ENCODE assay signal across 14 cellular contexts in the genomic region with DNA sequence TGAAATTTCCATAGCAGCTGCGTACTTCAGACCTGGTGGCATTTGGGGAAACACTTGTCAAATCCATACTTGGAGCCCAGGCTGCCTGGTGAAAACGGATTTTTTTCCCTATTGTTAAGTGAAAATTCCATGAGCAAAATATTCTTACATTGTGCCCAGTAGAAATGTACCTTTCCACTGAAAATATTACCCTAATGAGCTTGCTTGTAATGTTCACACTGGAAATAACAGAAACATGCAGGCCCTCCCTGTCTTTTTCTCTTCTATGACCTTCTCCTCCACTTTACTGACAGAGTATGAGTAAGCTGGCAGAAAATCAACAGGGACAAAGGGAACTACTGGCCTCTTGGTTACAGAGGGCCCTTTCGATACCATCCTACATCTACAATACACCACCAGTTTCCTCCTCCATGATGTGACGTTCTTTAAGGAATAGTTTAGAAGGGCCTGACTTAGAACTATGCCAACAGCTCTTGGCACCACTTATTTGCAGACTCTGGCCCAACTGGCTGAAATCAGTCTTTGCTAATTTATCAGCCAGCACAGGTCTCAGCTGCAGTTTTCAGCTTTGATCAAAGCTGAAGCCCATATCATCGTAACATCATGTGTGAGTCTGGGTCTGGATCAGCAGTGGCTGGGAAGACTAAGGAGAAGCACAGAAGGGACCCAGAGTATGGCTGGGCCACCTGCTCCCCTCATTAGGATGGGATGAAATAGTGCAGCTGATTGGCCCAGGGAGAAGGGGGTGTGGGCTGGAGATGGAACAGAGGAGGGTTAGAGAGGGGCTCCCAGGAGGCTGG.
DNase-seq lines count a peak whose midpoint lies in the region; ATAC-seq, FAIRE-seq and TF ChIP-seq lines count a peak whose summit lies in the region.
"Had no signal": no experiment of that assay in that cellular context is flagged by ENCODE, and none has a peak within 500 bp of the region (broad histone marks: within the 10 kb centered on the region; RNA-seq: fewer than 3 reads in every experiment).

No MANE protein-coding gene starts in this region.

- peaks cover 0 to under 1% (median 0%) of the 10 kb centered on the region in 7 donors for H3K9me3 Mint-ChIP-seq in CD4-positive, CD25-positive, alpha-beta regulatory T cell
- H3K9me3 Mint-ChIP-seq in activated T-helper 2 cell treated with anti-CD3 and anti-CD28 coated beads, Interferon-gamma antibody, Interleukin-2, Interleukin-4, amounts not matched to agents 10 μg/mL and 5 μg/mL and 100 μg/mL, durations not matched to agents 14 hours and 24 hours and 36 hours: no peaks in the 10 kb centered on the region
- H3K9me3 Mint-ChIP-seq in CD4-positive, alpha-beta T cell: no peaks in the 10 kb centered on the region

- CTCF ChIA-PET in CD4-positive, alpha-beta T cell (lab: Charles Lee): interaction anchor here (0.6 kb wide), 1 partner anchor 35 kb away, joined by 3 read pairs; no protein-coding TSS in a partner anchor

- no peaks in the 10 kb centered on the region for H3K9me3 ChIP-seq in CD4-positive, CD25-positive, alpha-beta regulatory T cell (ENCODE audit: control insufficient read depth in 2 of 2, low read length in 2 of 2)
- H3K9me3 ChIP-seq in CD4-positive, alpha-beta T cell (ENCODE audit: control insufficient read depth, low read length): no peaks in the 10 kb centered on the region
- H3K9me3 ChIP-seq: sigmoid colon had no signal

- peak overlapping the region in 1 of 3 donors; percentile 78 for H3K27ac Mint-ChIP-seq in CD4-positive, CD25-positive, alpha-beta regulatory T cell
- H3K27ac Mint-ChIP-seq in activated T-helper 2 cell treated with anti-CD3 and anti-CD28 coated beads, Interferon-gamma antibody, Interleukin-2, Interleukin-4, amounts not matched to agents 10 μg/mL and 5 μg/mL and 100 μg/mL, durations not matched to agents 14 hours and 24 hours and 36 hours: peak overlapping the region; percentile 79
- no peak overlapping the region for H3K27ac Mint-ChIP-seq in CD4-positive, alpha-beta T cell
- H3K27ac Mint-ChIP-seq: nephron progenitor cell had no signal

- TF ChIP-seq CTCF in CD4-positive, alpha-beta T cell (IDR thresholded peaks at IDR 0.05): no peak

- POLR2A ChIA-PET in CD4-positive, alpha-beta T cell (lab: Charles Lee): no interaction called here

- H3K27me3 Mint-ChIP-seq in CD4-positive, CD25-positive, alpha-beta regulatory T cell: no peaks in the 10 kb centered on the region
- H3K27me3 Mint-ChIP-seq in activated T-helper 2 cell treated with anti-CD3 and anti-CD28 coated beads, Interferon-gamma antibody, Interleukin-2, Interleukin-4, amounts not matched to agents 10 μg/mL and 5 μg/mL and 100 μg/mL, durations not matched to agents 14 hours and 24 hours and 36 hours (ENCODE audit: low read depth): peaks cover 17% of the 10 kb centered on the region
- H3K27me3 Mint-ChIP-seq in CD4-positive, alpha-beta T cell: no peaks in the 10 kb centered on the region

- peaks cover 5 to 20% (median 13%) of the 10 kb centered on the region in 4 donors for H3K4me1 Mint-ChIP-seq in CD4-positive, CD25-positive, alpha-beta regulatory T cell
- H3K4me1 Mint-ChIP-seq in activated T-helper 2 cell treated with anti-CD3 and anti-CD28 coated beads, Interferon-gamma antibody, Interleukin-2, Interleukin-4, amounts not matched to agents 10 μg/mL and 5 μg/mL and 100 μg/mL, durations not matched to agents 14 hours and 24 hours and 36 hours (ENCODE audit: low read depth): peaks cover 36% of the 10 kb centered on the region
- peaks cover 11% of the 10 kb centered on the region for H3K4me1 Mint-ChIP-seq in CD4-positive, alpha-beta T cell (ENCODE audit: low read depth)

- H3K27me3 ChIP-seq in CD4-positive, CD25-positive, alpha-beta regulatory T cell (ENCODE audit: control insufficient read depth, insufficient read depth, low read length): no peaks in the 10 kb centered on the region
- no peaks in the 10 kb centered on the region for H3K27me3 ChIP-seq in CD4-positive, alpha-beta T cell (ENCODE audit: control insufficient read depth, insufficient read depth, low read length)
- H3K27me3 ChIP-seq: brain microvascular endothelial cell, sigmoid colon had no signal

- peak; percentile 11 for FAIRE-seq in GM19239 (lab: Jason Lieb, UNC)

- H3K4me1 ChIP-seq in CD4-positive, CD25-positive, alpha-beta regulatory T cell (ENCODE audit: control insufficient read depth, insufficient read depth, low read length, poor library complexity, severe bottlenecking): peaks cover 4% of the 10 kb centered on the region
- H3K4me1 ChIP-seq: sigmoid colon had no signal

- peak overlapping the region; percentile 14 for H3K4me3 ChIP-seq in CD4-positive, CD25-positive, alpha-beta regulatory T cell (ENCODE audit: low read depth, low read length)
- H3K4me3 ChIP-seq: sigmoid colon had no signal

- no peak for DNase-seq in CD4-positive, CD25-positive, alpha-beta regulatory T cell
- no peak for DNase-seq in GM19239 (ENCODE audit: insufficient read length, low spot score)
- DNase-seq in activated T-helper 2 cell treated with anti-CD3 and anti-CD28 coated beads, Interferon-gamma antibody, Interleukin-2, Interleukin-4, amounts not matched to agents 10 μg/mL and 5 μg/mL and 100 μg/mL, durations not matched to agents 14 hours and 24 hours and 36 hours (ENCODE audit: low spot score): no peak
- no peak for DNase-seq in left lobe of liver (ENCODE audit: low spot score)
- no peak for DNase-seq in stimulated activated CD4-positive, alpha-beta T cell treated with anti-CD3 and anti-CD28 coated beads, Interleukin-4, amount 100 ng/mL, for 4 hours
- DNase-seq in CD4-positive, alpha-beta T cell: no peak
- DNase-seq: brain microvascular endothelial cell, COR-L47, NCI-H1694, NCI-H526, nephron progenitor cell, sigmoid colon, substantia nigra had no signal

- H3K36me3 ChIP-seq in CD4-positive, CD25-positive, alpha-beta regulatory T cell (ENCODE audit: control insufficient read depth, insufficient read depth, low read length): no peaks in the 10 kb centered on the region
- H3K36me3 ChIP-seq: brain microvascular endothelial cell, sigmoid colon had no signal

- intact Hi-C loops in activated T-helper 2 cell treated with anti-CD3 and anti-CD28 coated beads, Interferon-gamma antibody, Interleukin-2, Interleukin-4, amounts not matched to agents 10 μg/mL and 5 μg/mL and 100 μg/mL, durations not matched to agents 14 hours and 24 hours and 36 hours (cut with micrococcal nuclease): loop anchor here (1.0 to 10.0 kb wide), 19 partner anchors 71 to 982 kb away; no protein-coding TSS in a partner anchor
- intact Hi-C loops in CD4-positive, alpha-beta T cell (cut with DNase I, micrococcal nuclease): no loop called here

- H3K36me3 Mint-ChIP-seq in CD4-positive, CD25-positive, alpha-beta regulatory T cell: no peaks in the 10 kb centered on the region
- peaks cover under 1% of the 10 kb centered on the region for H3K36me3 Mint-ChIP-seq in activated T-helper 2 cell treated with anti-CD3 and anti-CD28 coated beads, Interferon-gamma antibody, Interleukin-2, Interleukin-4, amounts not matched to agents 10 μg/mL and 5 μg/mL and 100 μg/mL, durations not matched to agents 14 hours and 24 hours and 36 hours (ENCODE audit: low read depth)
- no peaks in the 10 kb centered on the region for H3K36me3 Mint-ChIP-seq in CD4-positive, alpha-beta T cell (ENCODE audit: low read depth)

- no peak overlapping the region for H3K27ac ChIP-seq in CD4-positive, CD25-positive, alpha-beta regulatory T cell (ENCODE audit: insufficient read depth, low read length, poor library complexity, severe bottlenecking)
- H3K27ac ChIP-seq in CD4-positive, alpha-beta T cell (ENCODE audit: low read depth, low read length): no peak overlapping the region
- H3K27ac ChIP-seq: brain microvascular endothelial cell, sigmoid colon had no signal

- H3K4me3 Mint-ChIP-seq in CD4-positive, CD25-positive, alpha-beta regulatory T cell: no peak overlapping the region
- H3K4me3 Mint-ChIP-seq in activated T-helper 2 cell treated with anti-CD3 and anti-CD28 coated beads, Interferon-gamma antibody, Interleukin-2, Interleukin-4, amounts not matched to agents 10 μg/mL and 5 μg/mL and 100 μg/mL, durations not matched to agents 14 hours and 24 hours and 36 hours (ENCODE audit: low read depth): no peak overlapping the region
- H3K4me3 Mint-ChIP-seq in CD4-positive, alpha-beta T cell: no peak overlapping the region
- H3K4me3 Mint-ChIP-seq: nephron progenitor cell had no signal

- no peak for ATAC-seq in CD4-positive, CD25-positive, alpha-beta regulatory T cell (ENCODE audit: low read depth in 2 of 2)
- ATAC-seq in left lobe of liver: peak; percentile 53
- no peak for ATAC-seq in GM21717 (IDR thresholded peaks at IDR 0.05; ENCODE audit: unreplicated experiment)
- no peak for ATAC-seq in CD4-positive, alpha-beta T cell (ENCODE audit: poor library complexity)
